ENCODE assay signal across 1 cellular context in genomic region chr7:100538654-100539435, GRCh38.
TF ChIP-seq lines count a peak whose summit lies in the region.

TSS of gene AGFG2 (plus strand) at chr7:100539203. CDS start at chr7:100539347, 144 bp downstream.

TF ChIP-seq in K562, 482 proteins besides CTCF, POLR2A, EP300 and RAD21 (continued from another document and continues in another):
- TF ChIP-seq RREB1 (CRISPR knock-in tag; IDR thresholded peaks at IDR 0.05) (peak; percentile 89), PML (IDR thresholded peaks at IDR 0.05; ENCODE audit: low read length) (peak; percentile 61; the same call in 1 of the 2 replicates), POLR2B (IDR thresholded peaks at IDR 0.05; ENCODE audit: low read depth, partially characterized antibody) (peak; percentile 94), HDAC2 (IDR thresholded peaks at IDR 0.05) (peak; percentile 78), ZNF395 (CRISPR knock-in tag; IDR thresholded peaks at IDR 0.05) (peak; percentile 58; the same call in 1 of the 2 replicates), ZBTB26 (CRISPR knock-in tag; IDR thresholded peaks at IDR 0.05) (peak; percentile 87), PHF21A (IDR thresholded peaks at IDR 0.05; ENCODE audit: borderline replicate concordance, low read depth) (peak; percentile 53; the same call in 1 of the 2 replicates), CBX3 (IDR thresholded peaks at IDR 0.05; ENCODE audit: borderline replicate concordance in 1 of 2, low read length in 2 of 2) (peak in 1 of 2 experiments; percentile 84; a peak in 2 of 3 replicates), SMARCE1 (IDR thresholded peaks at IDR 0.05) (peak; percentile 16; the same call in 1 of the 2 replicates), FOXP1 (CRISPR knock-in tag; IDR thresholded peaks at IDR 0.05) (no peak; the same call in 1 of the 2 replicates), JUND (IDR thresholded peaks at IDR 0.05; ENCODE audit: borderline replicate concordance, low read depth, low read length) (peak; percentile 71), JUND (tag; IDR thresholded peaks at IDR 0.05; ENCODE audit: borderline replicate concordance, low read depth, low read length) (peak; percentile 69; the same call in 1 of the 3 replicates), TCF3 (CRISPR knock-in tag; IDR thresholded peaks at IDR 0.05) (peak; percentile 27; the same call in 1 of the 2 replicates), RFX7 (CRISPR knock-in tag; IDR thresholded peaks at IDR 0.05) (0 out of 2 replicates have a peak, but pooled peaks have one; percentile 28), ATF3 (IDR thresholded peaks at IDR 0.05) (peak; percentile 87), ATF3 (CRISPR knock-in tag; conservative IDR thresholded peaks at IDR 0.05) (no peak; the same call in 1 of the 2 replicates), PHB (CRISPR knock-in tag; IDR thresholded peaks at IDR 0.05) (0 out of 2 replicates have a peak, but pooled peaks have one; percentile 47), CEBPG (CRISPR knock-in tag; IDR thresholded peaks at IDR 0.05) (peak; percentile 83), CEBPG (tag; conservative IDR thresholded peaks at IDR 0.05 in 1 of 2, IDR thresholded peaks at IDR 0.05 in 1 of 2) (no peak), HEY1 (CRISPR knock-in tag; IDR thresholded peaks at IDR 0.05; ENCODE audit: borderline replicate concordance) (no peak), RBFOX2 (IDR thresholded peaks at IDR 0.05; ENCODE audit: low read depth, low read length) (peak; percentile 98), CREB3L1 (IDR thresholded peaks at IDR 0.05; ENCODE audit: borderline replicate concordance, low read depth) (peak; percentile 60; the same call in 1 of the 2 replicates), FOS (IDR thresholded peaks at IDR 0.05; ENCODE audit: extremely low read depth, insufficient read length) (peak; percentile 92), BHLHE40 (IDR thresholded peaks at IDR 0.05; ENCODE audit: low read length) (peak; percentile 93), BRD4 (IDR thresholded peaks at IDR 0.05) (no peak), ZNF174 (CRISPR knock-in tag; IDR thresholded peaks at IDR 0.05) (0 out of 2 replicates have a peak, but pooled peaks have one; percentile 68), MYBL2 (IDR thresholded peaks at IDR 0.05; ENCODE audit: low read depth) (peak; percentile 80), MYBL2 (CRISPR knock-in tag; IDR thresholded peaks at IDR 0.05; ENCODE audit: borderline replicate concordance) (no peak), ASH1L (IDR thresholded peaks at IDR 0.05; ENCODE audit: borderline replicate concordance, low read depth, partially characterized antibody) (peak; percentile 90), ARNT (IDR thresholded peaks at IDR 0.05) (peak in 1 of 2 experiments; percentile 74; a peak in 1 of 4 replicates), LARP7 (IDR thresholded peaks at IDR 0.05) (peak; percentile 65; the same call in 1 of the 2 replicates), AFF4 (CRISPR knock-in tag; IDR thresholded peaks at IDR 0.05) (0 out of 2 replicates have a peak, but pooled peaks have one; percentile 79), OTX1 (CRISPR knock-in tag; IDR thresholded peaks at IDR 0.05) (peak; percentile 91; the same call in 1 of the 2 replicates), ZBTB9 (CRISPR knock-in tag; IDR thresholded peaks at IDR 0.05) (peak; percentile 79; the same call in 1 of the 2 replicates), SRSF9 (IDR thresholded peaks at IDR 0.05; ENCODE audit: borderline replicate concordance, low read depth, low read length) (no peak)
